ENCODE assay signal across 10 cellular contexts in the genomic region with DNA sequence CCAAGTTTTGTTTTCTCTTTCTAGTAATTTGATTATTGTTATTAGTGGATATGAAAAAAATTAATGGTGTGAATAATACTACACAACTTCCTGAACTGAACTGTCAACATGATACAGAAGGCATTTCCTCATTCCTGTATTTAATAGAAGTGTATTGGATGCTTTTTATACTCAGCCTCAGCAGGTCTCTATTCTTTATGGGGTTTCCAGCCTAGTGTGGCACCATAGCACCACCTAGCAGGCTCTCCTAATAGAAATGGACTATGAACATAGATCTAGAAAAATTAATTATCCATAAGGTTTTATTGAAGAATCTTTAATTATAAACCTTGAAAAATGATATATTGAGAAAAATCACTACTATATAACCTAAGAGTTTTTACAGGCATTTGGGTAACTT. TPM values are rescaled to one million over a fixed set of nuclear protein-coding genes. Genes with fewer than 3 reads are reported as not detected.
DNase-seq lines count a peak whose midpoint lies in the region; ATAC-seq, FAIRE-seq and TF ChIP-seq lines count a peak whose summit lies in the region.
"Had no signal": no experiment of that assay in that cellular context is flagged by ENCODE, and none has a peak within 500 bp of the region (broad histone marks: within the 10 kb centered on the region; RNA-seq: fewer than 3 reads in every experiment).

No MANE protein-coding gene starts in this region.

- peaks cover 8% of the 10 kb centered on the region for H3K4me1 Mint-ChIP-seq in mesothelial cell of epicardium

- DNase-seq in DMS53 (lab: John Stamatoyannopoulos, UW) (peak; percentile 56), NCI-H146 treated with DMSO at 0.1 percent for 48 hours (lab: John Stamatoyannopoulos, UW; ENCODE audit: unreplicated experiment) (peak; percentile 3), bronchial epithelial cell (ENCODE audit: low read depth) (peak; percentile 75), mesothelial cell of epicardium (ENCODE audit: low spot score in 2 of 2, unreplicated experiment in 2 of 2) (no peak), KG1 (lab: John Stamatoyannopoulos, UW) (no peak), HuH-7 (ENCODE audit: low spot score) (no peak)
- DNase-seq in activated CD4-positive, alpha-beta T cell treated with anti-CD3 and anti-CD28 coated beads, Interleukin-2, amount 50 U/mL, for 48 hours, result no peak
- DNase-seq: effector memory CD4-positive, alpha-beta T cell had no signal

- peaks cover 4% of the 10 kb centered on the region for H3K36me3 Mint-ChIP-seq in mesothelial cell of epicardium

- no peak for ATAC-seq in esophagus mucosa

- H3K27me3 Mint-ChIP-seq in mesothelial cell of epicardium (ENCODE audit: low read depth), result no peaks in the 10 kb centered on the region

- H3K4me3 Mint-ChIP-seq in mesothelial cell of epicardium, result no peak overlapping the region

- no peak overlapping the region for H3K4me3 ChIP-seq in bronchial epithelial cell (ENCODE audit: low read depth, low read length)

- no peak for FAIRE-seq in bronchial epithelial cell (lab: Jason Lieb, UNC)
- FAIRE-seq: urothelium cell line had no signal

- no peaks in the 10 kb centered on the region for H3K27me3 ChIP-seq in bronchial epithelial cell (ENCODE audit: control insufficient read depth, insufficient read depth, low read length)

- no peaks in the 10 kb centered on the region for H3K36me3 ChIP-seq in bronchial epithelial cell (ENCODE audit: control insufficient read depth, insufficient read depth, low read length)

- peak overlapping the region; percentile 14 for H3K27ac Mint-ChIP-seq in mesothelial cell of epicardium

- H3K9me3 Mint-ChIP-seq in mesothelial cell of epicardium, result peaks cover 11% of the 10 kb centered on the region

- TF ChIP-seq CTCF in bronchial epithelial cell (IDR thresholded peaks at IDR 0.05; ENCODE audit: insufficient read depth, low read length, severe bottlenecking) (peak; percentile 26), mesothelial cell of epicardium (IDR thresholded peaks at IDR 0.05; ENCODE audit: unreplicated experiment) (no peak)

RNA-seq across cellular contexts. Expression of a gene that starts 52.4 kb away (rescaled TPM):
- 2.6 and 3.1 TPM in 2 replicates for total RNA-seq in bronchial epithelial cell
- total RNA-seq in mesothelial cell of epicardium, result 14.9 to 15.7 TPM (median 15.6 TPM) in 3 replicates
- total RNA-seq in esophagus mucosa, result not detected

Comparison
In these comparisons a context has a peak if more than half of its experiments do, and no peak if none do; other contexts are left out.
1. DNase-seq: peak in DMS53 (single experiment), NCI-H146 treated with DMSO at 0.1 percent for 48 hours (single experiment) and bronchial epithelial cell (single experiment); none in mesothelial cell of epicardium (0 of 2), KG1 (single experiment), activated CD4-positive, alpha-beta T cell treated with anti-CD3 and anti-CD28 coated beads, Interleukin-2, amount 50 U/mL, for 48 hours (0 of 2) and HuH-7 (single experiment).